Comparison of ENCODE assay signal across 9 cellular contexts in the genomic region with DNA sequence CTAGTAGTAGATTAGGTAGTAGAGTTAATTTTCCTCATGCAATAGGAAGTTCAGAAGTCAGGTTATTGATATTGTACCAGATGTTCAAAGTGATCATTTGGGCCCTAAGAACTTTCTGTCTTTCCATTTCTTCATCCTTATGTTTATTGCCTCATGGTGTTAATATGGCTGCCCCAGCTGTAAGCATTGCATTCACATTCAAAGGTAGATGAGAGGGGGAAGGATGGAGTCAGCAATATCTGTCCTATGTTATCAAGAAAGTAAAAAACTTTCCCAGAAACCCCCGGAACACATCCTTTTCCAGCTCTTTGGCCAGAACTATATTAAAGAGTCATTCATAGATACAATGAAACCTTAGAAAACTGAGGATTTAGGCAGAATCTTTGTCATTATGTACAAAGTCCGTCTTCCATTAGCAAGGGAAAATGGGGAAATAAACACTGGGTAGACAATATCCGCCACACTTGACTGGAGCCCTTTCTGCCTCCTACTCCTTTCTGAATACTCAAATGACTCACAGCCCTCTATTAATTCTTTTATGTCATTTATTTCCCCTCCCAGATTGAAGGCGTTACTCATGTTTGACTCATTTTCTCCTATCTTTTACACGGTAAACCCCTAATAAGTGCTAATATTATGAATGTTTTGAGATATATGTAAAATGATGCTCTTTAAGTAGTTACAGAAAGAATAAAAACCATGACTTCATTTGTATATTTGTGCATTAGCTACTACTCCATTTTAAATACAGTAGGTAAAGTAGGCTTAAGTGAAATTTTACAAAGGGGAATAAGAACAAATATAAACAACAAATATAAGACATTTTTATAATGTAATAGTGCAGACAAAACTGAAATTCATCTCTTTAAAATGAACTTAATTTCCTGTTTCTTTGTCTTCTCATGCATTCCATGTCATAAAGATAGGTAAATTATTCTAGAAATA.
DNase-seq lines count a peak whose midpoint lies in the region; ATAC-seq and TF ChIP-seq lines count a peak whose summit lies in the region.
"Had no signal": no experiment of that assay in that cellular context is flagged by ENCODE, and none has a peak within 500 bp of the region (broad histone marks: within the 10 kb centered on the region; RNA-seq: fewer than 3 reads in every experiment).

No MANE protein-coding gene starts in this region.

- TF ChIP-seq CTCF in kidney epithelial cell (IDR thresholded peaks at IDR 0.05; ENCODE audit: insufficient read depth, low read length, poor library complexity, severe bottlenecking), result no peak

- no peak overlapping the region for H3K4me3 ChIP-seq in kidney epithelial cell (ENCODE audit: low read depth, low read length)

- ATAC-seq in GM18517 (IDR thresholded peaks at IDR 0.05; ENCODE audit: unreplicated experiment), result peak; percentile 91
- ATAC-seq: Panc1 had no signal

- DNase-seq in HCEC 1CT (peak; percentile 61), HT1080 (ENCODE audit: low read depth) (peak; percentile 32), kidney epithelial cell (ENCODE audit: low read depth) (peak; percentile 26), T1000 (lab: John Stamatoyannopoulos, UW) (no peak), NCI-H146 (lab: John Stamatoyannopoulos, UW) (no peak), NCI-H1105 treated with DMSO at 0.1 percent for 48 hours (lab: John Stamatoyannopoulos, UW) (no peak), GF-D8 (lab: John Stamatoyannopoulos, UW) (no peak)

- no peaks in the 10 kb centered on the region for H3K36me3 ChIP-seq in kidney epithelial cell (ENCODE audit: control insufficient read depth, insufficient read depth, low read length)

- H3K27me3 ChIP-seq in kidney epithelial cell (ENCODE audit: control insufficient read depth, insufficient read depth, low read length), result no peaks in the 10 kb centered on the region

Comparison
In these comparisons a context has a peak if more than half of its experiments do, and no peak if none do; other contexts are left out.
1. DNase-seq: peak in HCEC 1CT (single experiment), HT1080 (single experiment) and kidney epithelial cell (single experiment); none in T1000 (single experiment), NCI-H146 (single experiment), NCI-H1105 treated with DMSO at 0.1 percent for 48 hours (single experiment) and GF-D8 (single experiment).